ENCODE assay signal across 26 cellular contexts in the genomic region with DNA sequence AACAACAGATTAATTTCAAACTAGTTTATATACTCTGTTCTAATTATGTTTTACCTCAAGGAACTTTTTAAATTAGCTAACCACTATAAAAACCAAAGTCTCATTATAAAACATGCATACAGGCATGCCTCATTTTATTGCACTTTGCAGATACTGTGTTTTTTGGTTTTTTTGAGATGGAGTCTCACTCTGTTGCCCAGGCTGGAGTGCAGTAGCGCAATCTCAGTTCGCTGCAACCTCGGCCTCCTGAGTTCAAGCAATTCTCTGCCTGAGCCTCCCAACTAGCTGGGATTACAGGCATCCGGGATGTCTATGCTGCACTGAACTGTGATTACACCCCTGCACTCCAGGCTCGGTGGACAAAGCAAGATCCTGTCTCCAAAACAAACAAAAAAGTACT.
"Had no signal": no experiment of that assay in that cellular context is flagged by ENCODE, and none has a peak within 500 bp of the region (broad histone marks: within the 10 kb centered on the region; RNA-seq: fewer than 3 reads in every experiment).

No MANE protein-coding gene starts in this region.

- H3K9me3 ChIP-seq: gastroesophageal sphincter, heart right ventricle had no signal

- H3K27me3 ChIP-seq: brain microvascular endothelial cell, gastroesophageal sphincter, heart right ventricle had no signal

- H3K27ac ChIP-seq: brain microvascular endothelial cell, epithelial cell of prostate, gastroesophageal sphincter, heart right ventricle had no signal

- FAIRE-seq: astrocyte, bronchial epithelial cell, colon, endometrium, endothelial cell of umbilical vein had no signal

- H3K4me1 ChIP-seq: gastroesophageal sphincter, heart right ventricle had no signal

- H3K4me3 ChIP-seq: gastroesophageal sphincter, heart right ventricle had no signal

- ATAC-seq: activated T-cell treated with anti-CD3 and anti-CD28 coated beads, Interleukin-2, amount 50 U/mL, for 72 hours; gastroesophageal sphincter; heart right ventricle had no signal

- DNase-seq: activated CD4-positive, alpha-beta memory T cell treated with anti-CD3 and anti-CD28 coated beads, Interleukin-2, amount 10 ng/mL, durations not matched to agents 7 days and 5 days; activated CD4-positive, alpha-beta T cell treated with anti-CD3 and anti-CD28 coated beads for 1 hour; activated CD4-positive, alpha-beta T cell treated with anti-CD3 and anti-CD28 coated beads for 4 hours; activated CD4-positive, alpha-beta T cell treated with anti-CD3 and anti-CD28 coated beads, Interleukin-2, amount 10 ng/mL, durations not matched to agents 7 days and 5 days; activated CD4-positive, alpha-beta T cell treated with anti-CD3 and anti-CD28 coated beads, Interleukin-2, amount 50 U/mL, for 4 hours; activated CD8-positive, alpha-beta memory T cell treated with anti-CD3 and anti-CD28 coated beads, Interleukin-2, amount 50 U/mL, for 48 hours; activated naive CD4-positive, alpha-beta T cell treated with anti-CD3 and anti-CD28 coated beads for 36 hours; activated T-cell treated with anti-CD3 and anti-CD28 coated beads for 4 hours; activated T-cell treated with anti-CD3 and anti-CD28 coated beads, Interleukin-2, amount 50 U/mL, for 24 hours; activated T-cell treated with anti-CD3 and anti-CD28 coated beads, Interleukin-2, amount 50 U/mL, for 72 hours; amniotic stem cell; anterior cingulate cortex; brain microvascular endothelial cell; cortex of kidney; dermis blood vessel endothelial cell; effector CD8-positive, alpha-beta T cell; foreskin fibroblast; heart right ventricle; T-helper 2 cell had no signal
